ENCODE assay signal across 13 cellular contexts in the genomic region with DNA sequence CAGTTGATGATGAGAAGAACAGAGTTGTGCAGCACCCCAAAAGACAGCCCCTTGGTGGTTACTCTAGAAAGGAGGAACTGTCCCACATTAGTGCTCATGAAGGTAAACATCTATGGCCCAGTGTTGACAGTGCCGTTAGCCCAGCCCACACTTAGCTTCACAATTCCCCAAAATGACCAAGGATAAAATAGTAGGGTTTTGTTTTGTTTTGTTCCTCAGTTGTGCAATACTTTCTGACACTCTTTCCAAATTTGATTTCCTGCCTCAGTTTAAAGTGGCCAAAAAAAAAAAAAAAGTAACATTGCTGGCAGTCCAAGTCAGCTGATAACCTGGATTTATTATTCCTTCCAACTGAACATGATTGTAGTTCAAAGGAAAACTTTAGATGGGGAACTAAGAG.
"Had no signal": no experiment of that assay in that cellular context is flagged by ENCODE, and none has a peak within 500 bp of the region (broad histone marks: within the 10 kb centered on the region; RNA-seq: fewer than 3 reads in every experiment).

No MANE protein-coding gene starts in this region.

- H3K27ac Mint-ChIP-seq: activated B cell treated with CpG ODN at 0.5 μM for 24 hours; activated CD4-positive, alpha-beta T cell treated with anti-CD3 and anti-CD28 coated beads, Interleukin-2, amount 10 ng/mL, durations not matched to agents 7 days and 5 days; activated naive CD4-positive, alpha-beta T cell treated with anti-CD3 and anti-CD28 coated beads for 36 hours; activated T-helper 17 cell treated with anti-CD3 and anti-CD28 coated beads, Interleukin-2, amount 50 U/mL, for 72 hours; mesothelial cell of epicardium had no signal

- H3K4me1 Mint-ChIP-seq: activated B cell treated with CpG ODN at 0.5 μM for 24 hours; activated T-helper 17 cell treated with anti-CD3 and anti-CD28 coated beads, Interleukin-2, amount 50 U/mL, for 72 hours had no signal

- H3K36me3 ChIP-seq: adrenal gland had no signal

- H3K27me3 Mint-ChIP-seq: activated B cell treated with CpG ODN at 0.5 μM for 24 hours; activated CD4-positive, alpha-beta T cell treated with anti-CD3 and anti-CD28 coated beads, Interleukin-2, amount 10 ng/mL, durations not matched to agents 7 days and 5 days; activated T-helper 17 cell treated with anti-CD3 and anti-CD28 coated beads, Interleukin-2, amount 50 U/mL, for 72 hours had no signal

- H3K4me3 ChIP-seq: adrenal gland had no signal

- H3K9me3 Mint-ChIP-seq: activated B cell treated with CpG ODN at 0.5 μM for 24 hours; activated CD4-positive, alpha-beta T cell treated with anti-CD3 and anti-CD28 coated beads, Interleukin-2, amount 10 ng/mL, durations not matched to agents 7 days and 5 days; activated naive CD4-positive, alpha-beta T cell treated with anti-CD3 and anti-CD28 coated beads for 36 hours; activated T-helper 17 cell treated with anti-CD3 and anti-CD28 coated beads, Interleukin-2, amount 50 U/mL, for 72 hours; mesothelial cell of epicardium had no signal

- H3K27me3 ChIP-seq: adrenal gland had no signal

- H3K4me3 Mint-ChIP-seq: activated B cell treated with CpG ODN at 0.5 μM for 24 hours; activated CD4-positive, alpha-beta T cell treated with anti-CD3 and anti-CD28 coated beads, Interleukin-2, amount 10 ng/mL, durations not matched to agents 7 days and 5 days; activated naive CD4-positive, alpha-beta T cell treated with anti-CD3 and anti-CD28 coated beads for 36 hours; activated T-helper 17 cell treated with anti-CD3 and anti-CD28 coated beads, Interleukin-2, amount 50 U/mL, for 72 hours; mesothelial cell of epicardium had no signal

- H3K9me3 ChIP-seq: adrenal gland had no signal

- ATAC-seq: activated T-helper 17 cell treated with anti-CD3 and anti-CD28 coated beads, Interleukin-2, amount 50 U/mL, for 72 hours; SK-N-SH treated with all-trans-retinoic acid at 6 μM for 48 hours; stimulated activated naive CD8-positive, alpha-beta T cell treated with anti-CD3 and anti-CD28 coated beads, Interleukin-15, Interleukin-2, amounts not matched to agents 100 U/mL and 50 U/mL, for 24 hours had no signal

- DNase-seq: activated B cell treated with CpG ODN at 0.5 μM for 24 hours; activated CD4-positive, alpha-beta T cell treated with anti-CD3 and anti-CD28 coated beads, Interleukin-2, amount 10 ng/mL, durations not matched to agents 7 days and 5 days; activated naive CD4-positive, alpha-beta T cell treated with anti-CD3 and anti-CD28 coated beads for 36 hours; activated T-cell treated with anti-CD3 and anti-CD28 coated beads for 4 hours; adrenal gland; cerebellar nuclear complex; dermis blood vessel endothelial cell; posterior cingulate gyrus; stimulated activated CD4-positive, alpha-beta T cell treated with anti-CD3 and anti-CD28 coated beads, Interleukin-2, amount 100 ng/mL, for 24 hours; stimulated activated naive CD8-positive, alpha-beta T cell treated with anti-CD3 and anti-CD28 coated beads, Interleukin-15, Interleukin-2, amounts not matched to agents 100 U/mL and 50 U/mL, for 24 hours had no signal
